Comparison of ENCODE assay signal across 8 cellular contexts in genomic region chrX:155027509-155028066, GRCh38. TPM values are rescaled to one million over a fixed set of nuclear protein-coding genes. Genes with fewer than 3 reads are reported as not detected.
DNase-seq lines count a peak whose midpoint lies in the region; ATAC-seq and TF ChIP-seq lines count a peak whose summit lies in the region.

No MANE protein-coding gene starts in this region.

- peak; percentile 34 for ATAC-seq in activated CD8-positive, alpha-beta T cell treated with anti-CD3 and anti-CD28 coated beads for 36 hours
- no peak for ATAC-seq in GM19351 (IDR thresholded peaks at IDR 0.05; ENCODE audit: unreplicated experiment)

- POLR2A ChIA-PET in activated CD8-positive, alpha-beta T cell treated with anti-CD3 and anti-CD28 coated beads for 36 hours (lab: Charles Lee), result interaction anchor here (1.1 kb wide), 1 partner anchor 10 kb away, joined by 3 read pairs; no protein-coding TSS in a partner anchor

- H3K36me3 ChIP-seq in neutrophil, result no peaks in the 10 kb centered on the region

- H3K4me3 Mint-ChIP-seq in activated CD8-positive, alpha-beta T cell treated with anti-CD3 and anti-CD28 coated beads for 36 hours, result peak overlapping the region; percentile 85

- H3K4me3 ChIP-seq in fibroblast of villous mesenchyme (ENCODE audit: low read depth, low read length) (peak overlapping the region; percentile 75), neutrophil (ENCODE audit: low read depth in 1 of 2, low read length in 1 of 2) (peak overlapping the region; percentile 60 to 71)

- peak; percentile 17 for DNase-seq in NCI-H2196 (lab: John Stamatoyannopoulos, UW; ENCODE audit: unreplicated experiment)
- DNase-seq in NCI-H2196 treated with DMSO at 0.1 percent for 48 hours (lab: John Stamatoyannopoulos, UW; ENCODE audit: unreplicated experiment), result no peak
- peak; percentile 54 for DNase-seq in MV-4-11 (lab: John Stamatoyannopoulos, UW)
- DNase-seq in activated CD8-positive, alpha-beta T cell treated with anti-CD3 and anti-CD28 coated beads for 36 hours, result peak; percentile 26
- peak; percentile 84 for DNase-seq in fibroblast of villous mesenchyme (ENCODE audit: low read depth)
- no peak for DNase-seq in ecto neural progenitor cell (ENCODE audit: low spot score)

- TF ChIP-seq CTCF in activated CD8-positive, alpha-beta T cell treated with anti-CD3 and anti-CD28 coated beads for 36 hours (IDR thresholded peaks at IDR 0.05), result no peak
- TF ChIP-seq CTCF in fibroblast of villous mesenchyme (IDR thresholded peaks at IDR 0.05; ENCODE audit: insufficient read depth, low read depth, low read length) (no peak), neutrophil (IDR thresholded peaks at IDR 0.05) (no peak)

- H3K9me3 ChIP-seq in neutrophil, result no peaks in the 10 kb centered on the region

- peak overlapping the region; percentile 91 for H3K27ac ChIP-seq in neutrophil

- H3K9me3 Mint-ChIP-seq in activated CD8-positive, alpha-beta T cell treated with anti-CD3 and anti-CD28 coated beads for 36 hours, result no peaks in the 10 kb centered on the region

- H3K27me3 Mint-ChIP-seq in activated CD8-positive, alpha-beta T cell treated with anti-CD3 and anti-CD28 coated beads for 36 hours, result no peaks in the 10 kb centered on the region

- CTCF ChIA-PET in activated CD8-positive, alpha-beta T cell treated with anti-CD3 and anti-CD28 coated beads for 36 hours (lab: Charles Lee), result interaction anchor here (1.1 to 1.4 kb wide), 2 partner anchors 21 to 29 kb away, joined by 3 read pairs; no protein-coding TSS in a partner anchor

- intact Hi-C loops in activated CD8-positive, alpha-beta T cell treated with anti-CD3 and anti-CD28 coated beads for 36 hours (cut with micrococcal nuclease), result no loop called here

- no peaks in the 10 kb centered on the region for H3K36me3 Mint-ChIP-seq in activated CD8-positive, alpha-beta T cell treated with anti-CD3 and anti-CD28 coated beads for 36 hours (ENCODE audit: low read depth)

- H3K4me1 ChIP-seq in neutrophil (ENCODE audit: control insufficient read depth in 1 of 2, insufficient read depth in 1 of 2, low read depth in 1 of 2, low read length in 1 of 2), result peaks cover 6 to 11% of the 10 kb centered on the region in 2 experiments

- H3K27me3 ChIP-seq in neutrophil, result no peaks in the 10 kb centered on the region

- H3K4me1 Mint-ChIP-seq in activated CD8-positive, alpha-beta T cell treated with anti-CD3 and anti-CD28 coated beads for 36 hours (ENCODE audit: low read depth), result peaks cover 25% of the 10 kb centered on the region

- peak overlapping the region; percentile 95 for H3K27ac Mint-ChIP-seq in activated CD8-positive, alpha-beta T cell treated with anti-CD3 and anti-CD28 coated beads for 36 hours

RNA-seq across cellular contexts. Expression of gene FUNDC2, which starts 0.9 kb away (rescaled TPM):
- 10 to 100 TPM; 83.7 to 89.0 TPM for total RNA-seq in activated CD8-positive, alpha-beta T cell treated with anti-CD3 and anti-CD28 coated beads for 36 hours
- 27.7 and 31.5 TPM in 2 replicates for total RNA-seq in fibroblast of villous mesenchyme

RNA-seq across cellular contexts. Expression of gene F8, which starts 5.1 kb away (rescaled TPM):
- total RNA-seq in activated CD8-positive, alpha-beta T cell treated with anti-CD3 and anti-CD28 coated beads for 36 hours, result 1 to 10 TPM; 4.1 to 4.4 TPM
- 2.2 and 2.3 TPM in 2 replicates for total RNA-seq in fibroblast of villous mesenchyme

RNA-seq across cellular contexts. Expression of gene CMC4, which starts 43.3 kb away (rescaled TPM):
- total RNA-seq in activated CD8-positive, alpha-beta T cell treated with anti-CD3 and anti-CD28 coated beads for 36 hours, result 1 to 10 TPM; 3.8 to 5.1 TPM
- 11.0 and 13.8 TPM in 2 replicates for total RNA-seq in fibroblast of villous mesenchyme

RNA-seq across cellular contexts. Expression of gene MTCP1, which starts 43.3 kb away (rescaled TPM):
- 10 to 100 TPM; 23.4 to 23.9 TPM for total RNA-seq in activated CD8-positive, alpha-beta T cell treated with anti-CD3 and anti-CD28 coated beads for 36 hours
- 2.2 and 13.5 TPM in 2 replicates for total RNA-seq in fibroblast of villous mesenchyme

RNA-seq across cellular contexts. Expression of gene BRCC3, which starts 43.7 kb away (rescaled TPM):
- 10 to 100 TPM; 30.0 to 32.5 TPM for total RNA-seq in activated CD8-positive, alpha-beta T cell treated with anti-CD3 and anti-CD28 coated beads for 36 hours
- 8.4 and 11.2 TPM in 2 replicates for total RNA-seq in fibroblast of villous mesenchyme

Comparison
In these comparisons a context has a peak if more than half of its experiments do, and no peak if none do; other contexts are left out.
1. DNase-seq: peak in NCI-H2196 (single experiment), MV-4-11 (single experiment), activated CD8-positive, alpha-beta T cell treated with anti-CD3 and anti-CD28 coated beads for 36 hours (single experiment) and fibroblast of villous mesenchyme (single experiment); none in NCI-H2196 treated with DMSO at 0.1 percent for 48 hours (single experiment) and ecto neural progenitor cell (single experiment).